Comparison of ENCODE assay signal across 12 cellular contexts in genomic region chr11:67646535-67647336, GRCh38. TPM values are rescaled to one million over a fixed set of nuclear protein-coding genes. Genes with fewer than 3 reads are reported as not detected.
A peak's percentile ranks its signal among the peaks of the same experiment; 100 is the strongest.
DNase-seq lines count a peak whose midpoint lies in the region; ATAC-seq lines count a peak whose summit lies in the region.
"Had no signal": no experiment of that assay in that cellular context is flagged by ENCODE, and none has a peak within 500 bp of the region (broad histone marks: within the 10 kb centered on the region; RNA-seq: fewer than 3 reads in every experiment).

No MANE protein-coding gene starts in this region.

- peak; percentile 81 for DNase-seq in activated CD4-positive, alpha-beta T cell treated with anti-CD3 and anti-CD28 coated beads, Interleukin-2, amount 10 ng/mL, durations not matched to agents 24 days and 14 days
- DNase-seq in activated CD4-positive, alpha-beta T cell treated with anti-CD3 and anti-CD28 coated beads for 1 hour, result no peak
- peak; percentile 76 for DNase-seq in NOMO-1 treated with dmso at 0.1 percent for 144 hours (lab: John Stamatoyannopoulos, UW; ENCODE audit: unreplicated experiment)
- peak; percentile 55 for DNase-seq in activated naive CD8-positive, alpha-beta T cell treated with anti-CD3 and anti-CD28 coated beads for 36 hours
- DNase-seq in dermis blood vessel endothelial cell, result no peak
- no peak for DNase-seq in cerebellar nuclear complex (lab: John Stamatoyannopoulos, UW)

- ATAC-seq in stimulated activated memory B cell treated with anti-CD40 and anti-IgM and Interleukin-4, amounts not matched to agents 10 μg/mL and 1 μg/mL and 100 μg/mL, for 72 hours, result peak; percentile 58
- no peak for ATAC-seq in HG03354 (IDR thresholded peaks at IDR 0.05; ENCODE audit: poor library complexity, severe bottlenecking, unreplicated experiment)

- intact Hi-C loops in activated CD4-positive, alpha-beta T cell treated with anti-CD3 and anti-CD28 coated beads, Interleukin-2, amount 10 ng/mL, durations not matched to agents 24 days and 14 days (cut with micrococcal nuclease), result no loop called here

- H3K9me3 Mint-ChIP-seq in activated CD4-positive, alpha-beta T cell treated with anti-CD3 and anti-CD28 coated beads, Interleukin-2, amount 10 ng/mL, durations not matched to agents 24 days and 14 days, result no peaks in the 10 kb centered on the region
- H3K9me3 Mint-ChIP-seq in activated naive CD8-positive, alpha-beta T cell treated with anti-CD3 and anti-CD28 coated beads for 36 hours, result no peaks in the 10 kb centered on the region
- H3K9me3 Mint-ChIP-seq in stimulated activated memory B cell treated with anti-CD40 and anti-IgM and Interleukin-4, amounts not matched to agents 10 μg/mL and 1 μg/mL and 100 μg/mL, for 72 hours, result no peaks in the 10 kb centered on the region

- H3K27me3 Mint-ChIP-seq in activated CD4-positive, alpha-beta T cell treated with anti-CD3 and anti-CD28 coated beads, Interleukin-2, amount 10 ng/mL, durations not matched to agents 24 days and 14 days, result no peaks in the 10 kb centered on the region
- H3K27me3 Mint-ChIP-seq in activated naive CD8-positive, alpha-beta T cell treated with anti-CD3 and anti-CD28 coated beads for 36 hours, result no peaks in the 10 kb centered on the region
- H3K27me3 Mint-ChIP-seq in stimulated activated memory B cell treated with anti-CD40 and anti-IgM and Interleukin-4, amounts not matched to agents 10 μg/mL and 1 μg/mL and 100 μg/mL, for 72 hours, result peaks cover 9% of the 10 kb centered on the region

- H3K27ac Mint-ChIP-seq in activated CD4-positive, alpha-beta T cell treated with anti-CD3 and anti-CD28 coated beads, Interleukin-2, amount 10 ng/mL, durations not matched to agents 24 days and 14 days, result peak overlapping the region; percentile 20
- H3K27ac Mint-ChIP-seq in activated naive CD8-positive, alpha-beta T cell treated with anti-CD3 and anti-CD28 coated beads for 36 hours, result no peak overlapping the region
- H3K27ac Mint-ChIP-seq in stimulated activated memory B cell treated with anti-CD40 and anti-IgM and Interleukin-4, amounts not matched to agents 10 μg/mL and 1 μg/mL and 100 μg/mL, for 72 hours, result peak overlapping the region; percentile 40

- no peaks in the 10 kb centered on the region for H3K36me3 Mint-ChIP-seq in activated CD4-positive, alpha-beta T cell treated with anti-CD3 and anti-CD28 coated beads, Interleukin-2, amount 10 ng/mL, durations not matched to agents 24 days and 14 days (ENCODE audit: low read depth)
- H3K36me3 Mint-ChIP-seq in activated naive CD8-positive, alpha-beta T cell treated with anti-CD3 and anti-CD28 coated beads for 36 hours, result no peaks in the 10 kb centered on the region
- H3K36me3 Mint-ChIP-seq in stimulated activated memory B cell treated with anti-CD40 and anti-IgM and Interleukin-4, amounts not matched to agents 10 μg/mL and 1 μg/mL and 100 μg/mL, for 72 hours, result no peaks in the 10 kb centered on the region

- peaks cover 18% of the 10 kb centered on the region for H3K4me1 Mint-ChIP-seq in activated CD4-positive, alpha-beta T cell treated with anti-CD3 and anti-CD28 coated beads, Interleukin-2, amount 10 ng/mL, durations not matched to agents 24 days and 14 days
- H3K4me1 Mint-ChIP-seq in activated naive CD8-positive, alpha-beta T cell treated with anti-CD3 and anti-CD28 coated beads for 36 hours, result peaks cover 39% of the 10 kb centered on the region
- peaks cover 65% of the 10 kb centered on the region for H3K4me1 Mint-ChIP-seq in stimulated activated memory B cell treated with anti-CD40 and anti-IgM and Interleukin-4, amounts not matched to agents 10 μg/mL and 1 μg/mL and 100 μg/mL, for 72 hours

- peak overlapping the region; percentile 6 for H3K4me3 Mint-ChIP-seq in activated CD4-positive, alpha-beta T cell treated with anti-CD3 and anti-CD28 coated beads, Interleukin-2, amount 10 ng/mL, durations not matched to agents 24 days and 14 days
- peak overlapping the region; percentile 15 for H3K4me3 Mint-ChIP-seq in activated naive CD8-positive, alpha-beta T cell treated with anti-CD3 and anti-CD28 coated beads for 36 hours
- H3K4me3 Mint-ChIP-seq in stimulated activated memory B cell treated with anti-CD40 and anti-IgM and Interleukin-4, amounts not matched to agents 10 μg/mL and 1 μg/mL and 100 μg/mL, for 72 hours, result peak overlapping the region; percentile 30

RNA-seq across cellular contexts. Expression of gene ACY3, which starts 3.8 kb away (rescaled TPM):
- 0.14 TPM in 1 of 2 replicates, not detected in the other for total RNA-seq in activated CD4-positive, alpha-beta T cell treated with anti-CD3 and anti-CD28 coated beads, Interleukin-2, amount 10 ng/mL, durations not matched to agents 24 days and 14 days
- total RNA-seq in activated naive CD8-positive, alpha-beta T cell treated with anti-CD3 and anti-CD28 coated beads for 36 hours, result under 1 TPM; 0.27 to 0.70 TPM
- not detected in 2 replicates for total RNA-seq in dermis blood vessel endothelial cell
- total RNA-seq: cardiac septum; skeletal muscle tissue; T-helper 1 cell treated with Interleukin-12 subunit alpha and Interleukin-12 subunit beta and Interleukin-4 antibody, amounts not matched to agents 30 ng/mL and 1 ng/mL, for 36 hours; urinary bladder had no signal

RNA-seq across cellular contexts. Expression of gene TBX10, which starts 7.2 kb away (rescaled TPM):
- total RNA-seq in activated CD4-positive, alpha-beta T cell treated with anti-CD3 and anti-CD28 coated beads, Interleukin-2, amount 10 ng/mL, durations not matched to agents 24 days and 14 days, result not detected in 2 replicates
- not detected for total RNA-seq in activated naive CD8-positive, alpha-beta T cell treated with anti-CD3 and anti-CD28 coated beads for 36 hours
- total RNA-seq in dermis blood vessel endothelial cell, result not detected in 2 replicates
- total RNA-seq: cardiac septum; skeletal muscle tissue; T-helper 1 cell treated with Interleukin-12 subunit alpha and Interleukin-12 subunit beta and Interleukin-4 antibody, amounts not matched to agents 30 ng/mL and 1 ng/mL, for 36 hours; urinary bladder had no signal

RNA-seq across cellular contexts. Expression of gene NUDT8, which starts 17.0 kb away (rescaled TPM):
- total RNA-seq in activated CD4-positive, alpha-beta T cell treated with anti-CD3 and anti-CD28 coated beads, Interleukin-2, amount 10 ng/mL, durations not matched to agents 24 days and 14 days, result 22.2 and 22.6 TPM in 2 replicates
- 10 to 100 TPM; 30.2 to 31.0 TPM for total RNA-seq in activated naive CD8-positive, alpha-beta T cell treated with anti-CD3 and anti-CD28 coated beads for 36 hours
- total RNA-seq in dermis blood vessel endothelial cell, result 10.7 and 13.0 TPM in 2 replicates

RNA-seq across cellular contexts. Expression of gene ALDH3B2, which starts 27.7 kb away (rescaled TPM):
- total RNA-seq in activated CD4-positive, alpha-beta T cell treated with anti-CD3 and anti-CD28 coated beads, Interleukin-2, amount 10 ng/mL, durations not matched to agents 24 days and 14 days, result not detected in 2 replicates
- total RNA-seq in activated naive CD8-positive, alpha-beta T cell treated with anti-CD3 and anti-CD28 coated beads for 36 hours, result not detected
- not detected in 2 replicates for total RNA-seq in dermis blood vessel endothelial cell
- total RNA-seq: cardiac septum; skeletal muscle tissue; T-helper 1 cell treated with Interleukin-12 subunit alpha and Interleukin-12 subunit beta and Interleukin-4 antibody, amounts not matched to agents 30 ng/mL and 1 ng/mL, for 36 hours had no signal

RNA-seq across cellular contexts. Expression of gene NDUFV1, which starts 40.0 kb away (rescaled TPM):
- 304 and 321 TPM in 2 replicates for total RNA-seq in activated CD4-positive, alpha-beta T cell treated with anti-CD3 and anti-CD28 coated beads, Interleukin-2, amount 10 ng/mL, durations not matched to agents 24 days and 14 days
- total RNA-seq in activated naive CD8-positive, alpha-beta T cell treated with anti-CD3 and anti-CD28 coated beads for 36 hours, result 100 to 1,000 TPM; 317 to 321 TPM
- 166 and 175 TPM in 2 replicates for total RNA-seq in dermis blood vessel endothelial cell

Comparison
In these comparisons a context has a peak if more than half of its experiments do, and no peak if none do; other contexts are left out.
1. DNase-seq: peak in activated CD4-positive, alpha-beta T cell treated with anti-CD3 and anti-CD28 coated beads, Interleukin-2, amount 10 ng/mL, durations not matched to agents 24 days and 14 days (single experiment), NOMO-1 treated with dmso at 0.1 percent for 144 hours (single experiment) and activated naive CD8-positive, alpha-beta T cell treated with anti-CD3 and anti-CD28 coated beads for 36 hours (single experiment); none in activated CD4-positive, alpha-beta T cell treated with anti-CD3 and anti-CD28 coated beads for 1 hour (single experiment), dermis blood vessel endothelial cell (single experiment) and cerebellar nuclear complex (0 of 2).
2. Peak in every context shown above with its lines, with median percentiles within 50 percentile points of each other: H3K4me3 Mint-ChIP-seq.